2 cellular contexts compared by ENCODE assay signal in the genomic region with DNA sequence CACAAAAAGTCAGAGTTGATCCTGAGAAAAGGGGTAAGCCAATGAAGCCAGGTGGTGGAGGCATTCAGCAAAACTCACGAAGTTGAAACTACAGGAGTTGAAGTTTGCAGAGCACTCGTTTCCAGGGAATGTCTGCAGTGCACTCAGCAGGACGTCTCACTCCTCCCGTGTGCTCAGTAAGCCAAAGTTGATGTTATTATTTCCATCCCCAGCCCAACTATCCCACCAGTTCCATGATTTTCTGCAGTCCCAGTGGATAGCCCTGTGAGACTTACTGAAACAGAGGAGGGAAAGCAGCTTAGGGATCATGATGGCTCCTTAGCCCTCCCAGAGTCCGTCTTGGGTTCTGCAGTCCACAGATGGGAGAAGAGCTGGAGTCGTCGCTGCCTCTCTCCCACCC.
TF ChIP-seq lines count a peak whose summit lies in the region.

A gene (minus strand): TSS at position 334 of the 400 bp plus-strand sequence. CDS start 25 bp downstream, at position 309.

TF ChIP-seq in GM23338, 12 proteins besides CTCF, POLR2A, EP300 and RAD21 (continues in another document):
- no peak for TF ChIP-seq POLR2AphosphoS5 (IDR thresholded peaks at IDR 0.05; ENCODE audit: low read depth)
- TF ChIP-seq, protein P1, sequence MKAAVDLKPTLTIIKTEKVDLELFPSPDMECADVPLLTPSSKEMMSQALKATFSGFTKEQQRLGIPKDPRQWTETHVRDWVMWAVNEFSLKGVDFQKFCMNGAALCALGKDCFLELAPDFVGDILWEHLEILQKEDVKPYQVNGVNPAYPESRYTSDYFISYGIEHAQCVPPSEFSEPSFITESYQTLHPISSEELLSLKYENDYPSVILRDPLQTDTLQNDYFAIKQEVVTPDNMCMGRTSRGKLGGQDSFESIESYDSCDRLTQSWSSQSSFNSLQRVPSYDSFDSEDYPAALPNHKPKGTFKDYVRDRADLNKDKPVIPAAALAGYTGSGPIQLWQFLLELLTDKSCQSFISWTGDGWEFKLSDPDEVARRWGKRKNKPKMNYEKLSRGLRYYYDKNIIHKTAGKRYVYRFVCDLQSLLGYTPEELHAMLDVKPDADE (IDR thresholded peaks at IDR 0.05), result no peak
- TF ChIP-seq EZH2 (IDR thresholded peaks at IDR 0.05; ENCODE audit: low read depth, unreplicated experiment), result no peak
- TF ChIP-seq, protein P2, sequence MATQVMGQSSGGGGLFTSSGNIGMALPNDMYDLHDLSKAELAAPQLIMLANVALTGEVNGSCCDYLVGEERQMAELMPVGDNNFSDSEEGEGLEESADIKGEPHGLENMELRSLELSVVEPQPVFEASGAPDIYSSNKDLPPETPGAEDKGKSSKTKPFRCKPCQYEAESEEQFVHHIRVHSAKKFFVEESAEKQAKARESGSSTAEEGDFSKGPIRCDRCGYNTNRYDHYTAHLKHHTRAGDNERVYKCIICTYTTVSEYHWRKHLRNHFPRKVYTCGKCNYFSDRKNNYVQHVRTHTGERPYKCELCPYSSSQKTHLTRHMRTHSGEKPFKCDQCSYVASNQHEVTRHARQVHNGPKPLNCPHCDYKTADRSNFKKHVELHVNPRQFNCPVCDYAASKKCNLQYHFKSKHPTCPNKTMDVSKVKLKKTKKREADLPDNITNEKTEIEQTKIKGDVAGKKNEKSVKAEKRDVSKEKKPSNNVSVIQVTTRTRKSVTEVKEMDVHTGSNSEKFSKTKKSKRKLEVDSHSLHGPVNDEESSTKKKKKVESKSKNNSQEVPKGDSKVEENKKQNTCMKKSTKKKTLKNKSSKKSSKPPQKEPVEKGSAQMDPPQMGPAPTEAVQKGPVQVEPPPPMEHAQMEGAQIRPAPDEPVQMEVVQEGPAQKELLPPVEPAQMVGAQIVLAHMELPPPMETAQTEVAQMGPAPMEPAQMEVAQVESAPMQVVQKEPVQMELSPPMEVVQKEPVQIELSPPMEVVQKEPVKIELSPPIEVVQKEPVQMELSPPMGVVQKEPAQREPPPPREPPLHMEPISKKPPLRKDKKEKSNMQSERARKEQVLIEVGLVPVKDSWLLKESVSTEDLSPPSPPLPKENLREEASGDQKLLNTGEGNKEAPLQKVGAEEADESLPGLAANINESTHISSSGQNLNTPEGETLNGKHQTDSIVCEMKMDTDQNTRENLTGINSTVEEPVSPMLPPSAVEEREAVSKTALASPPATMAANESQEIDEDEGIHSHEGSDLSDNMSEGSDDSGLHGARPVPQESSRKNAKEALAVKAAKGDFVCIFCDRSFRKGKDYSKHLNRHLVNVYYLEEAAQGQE (IDR thresholded peaks at IDR 0.05; ENCODE audit: unreplicated experiment), result no peak
- no peak for TF ChIP-seq STAT1 (IDR thresholded peaks at IDR 0.05; ENCODE audit: unreplicated experiment)
- no peak for TF ChIP-seq ZNF331 (CRISPR knock-in tag; IDR thresholded peaks at IDR 0.05; ENCODE audit: low read depth)
- TF ChIP-seq JUNB (IDR thresholded peaks at IDR 0.05; ENCODE audit: unreplicated experiment), result no peak
- no peak for TF ChIP-seq ZNF114 (CRISPR knock-in tag; IDR thresholded peaks at IDR 0.05)
- TF ChIP-seq, protein P3, sequence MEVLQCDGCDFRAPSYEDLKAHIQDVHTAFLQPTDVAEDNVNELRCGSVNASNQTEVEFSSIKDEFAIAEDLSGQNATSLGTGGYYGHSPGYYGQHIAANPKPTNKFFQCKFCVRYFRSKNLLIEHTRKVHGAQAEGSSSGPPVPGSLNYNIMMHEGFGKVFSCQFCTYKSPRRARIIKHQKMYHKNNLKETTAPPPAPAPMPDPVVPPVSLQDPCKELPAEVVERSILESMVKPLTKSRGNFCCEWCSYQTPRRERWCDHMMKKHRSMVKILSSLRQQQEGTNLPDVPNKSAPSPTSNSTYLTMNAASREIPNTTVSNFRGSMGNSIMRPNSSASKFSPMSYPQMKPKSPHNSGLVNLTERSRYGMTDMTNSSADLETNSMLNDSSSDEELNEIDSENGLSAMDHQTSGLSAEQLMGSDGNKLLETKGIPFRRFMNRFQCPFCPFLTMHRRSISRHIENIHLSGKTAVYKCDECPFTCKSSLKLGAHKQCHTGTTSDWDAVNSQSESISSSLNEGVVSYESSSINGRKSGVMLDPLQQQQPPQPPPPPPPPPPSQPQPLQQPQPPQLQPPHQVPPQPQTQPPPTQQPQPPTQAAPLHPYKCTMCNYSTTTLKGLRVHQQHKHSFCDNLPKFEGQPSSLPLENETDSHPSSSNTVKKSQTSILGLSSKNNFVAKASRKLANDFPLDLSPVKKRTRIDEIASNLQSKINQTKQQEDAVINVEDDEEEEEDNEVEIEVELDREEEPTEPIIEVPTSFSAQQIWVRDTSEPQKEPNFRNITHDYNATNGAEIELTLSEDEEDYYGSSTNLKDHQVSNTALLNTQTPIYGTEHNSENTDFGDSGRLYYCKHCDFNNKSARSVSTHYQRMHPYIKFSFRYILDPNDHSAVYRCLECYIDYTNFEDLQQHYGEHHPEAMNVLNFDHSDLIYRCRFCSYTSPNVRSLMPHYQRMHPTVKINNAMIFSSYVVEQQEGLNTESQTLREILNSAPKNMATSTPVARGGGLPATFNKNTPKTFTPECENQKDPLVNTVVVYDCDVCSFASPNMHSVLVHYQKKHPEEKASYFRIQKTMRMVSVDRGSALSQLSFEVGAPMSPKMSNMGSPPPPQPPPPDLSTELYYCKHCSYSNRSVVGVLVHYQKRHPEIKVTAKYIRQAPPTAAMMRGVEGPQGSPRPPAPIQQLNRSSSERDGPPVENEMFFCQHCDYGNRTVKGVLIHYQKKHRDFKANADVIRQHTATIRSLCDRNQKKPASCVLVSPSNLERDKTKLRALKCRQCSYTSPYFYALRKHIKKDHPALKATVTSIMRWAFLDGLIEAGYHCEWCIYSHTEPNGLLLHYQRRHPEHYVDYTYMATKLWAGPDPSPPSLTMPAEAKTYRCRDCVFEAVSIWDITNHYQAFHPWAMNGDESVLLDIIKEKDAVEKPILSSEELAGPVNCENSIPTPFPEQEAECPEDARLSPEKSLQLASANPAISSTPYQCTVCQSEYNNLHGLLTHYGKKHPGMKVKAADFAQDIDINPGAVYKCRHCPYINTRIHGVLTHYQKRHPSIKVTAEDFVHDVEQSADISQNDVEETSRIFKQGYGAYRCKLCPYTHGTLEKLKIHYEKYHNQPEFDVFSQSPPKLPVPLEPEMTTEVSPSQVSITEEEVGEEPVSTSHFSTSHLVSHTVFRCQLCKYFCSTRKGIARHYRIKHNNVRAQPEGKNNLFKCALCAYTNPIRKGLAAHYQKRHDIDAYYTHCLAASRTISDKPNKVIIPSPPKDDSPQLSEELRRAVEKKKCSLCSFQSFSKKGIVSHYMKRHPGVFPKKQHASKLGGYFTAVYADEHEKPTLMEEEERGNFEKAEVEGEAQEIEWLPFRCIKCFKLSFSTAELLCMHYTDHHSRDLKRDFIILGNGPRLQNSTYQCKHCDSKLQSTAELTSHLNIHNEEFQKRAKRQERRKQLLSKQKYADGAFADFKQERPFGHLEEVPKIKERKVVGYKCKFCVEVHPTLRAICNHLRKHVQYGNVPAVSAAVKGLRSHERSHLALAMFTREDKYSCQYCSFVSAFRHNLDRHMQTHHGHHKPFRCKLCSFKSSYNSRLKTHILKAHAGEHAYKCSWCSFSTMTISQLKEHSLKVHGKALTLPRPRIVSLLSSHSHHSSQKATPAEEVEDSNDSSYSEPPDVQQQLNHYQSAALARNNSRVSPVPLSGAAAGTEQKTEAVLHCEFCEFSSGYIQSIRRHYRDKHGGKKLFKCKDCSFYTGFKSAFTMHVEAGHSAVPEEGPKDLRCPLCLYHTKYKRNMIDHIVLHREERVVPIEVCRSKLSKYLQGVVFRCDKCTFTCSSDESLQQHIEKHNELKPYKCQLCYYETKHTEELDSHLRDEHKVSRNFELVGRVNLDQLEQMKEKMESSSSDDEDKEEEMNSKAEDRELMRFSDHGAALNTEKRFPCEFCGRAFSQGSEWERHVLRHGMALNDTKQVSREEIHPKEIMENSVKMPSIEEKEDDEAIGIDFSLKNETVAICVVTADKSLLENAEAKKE (CRISPR knock-in tag; IDR thresholded peaks at IDR 0.05), result no peak
- TF ChIP-seq CREB1 (CRISPR knock-in tag; IDR thresholded peaks at IDR 0.05; ENCODE audit: low read depth), result no peak

TF ChIP-seq in H1, 55 proteins besides CTCF, POLR2A, EP300 and RAD21:
- no peak for TF ChIP-seq GABPA (IDR thresholded peaks at IDR 0.05; ENCODE audit: borderline replicate concordance, insufficient read depth, low read length)
- TF ChIP-seq BRCA1 (IDR thresholded peaks at IDR 0.05; ENCODE audit: low read depth, low read length), result no peak
- TF ChIP-seq NRF1 (IDR thresholded peaks at IDR 0.05; ENCODE audit: low read depth, low read length), result no peak
- TF ChIP-seq TEAD4 (IDR thresholded peaks at IDR 0.05; ENCODE audit: low read depth, low read length), result no peak
- TF ChIP-seq, protein P4, sequence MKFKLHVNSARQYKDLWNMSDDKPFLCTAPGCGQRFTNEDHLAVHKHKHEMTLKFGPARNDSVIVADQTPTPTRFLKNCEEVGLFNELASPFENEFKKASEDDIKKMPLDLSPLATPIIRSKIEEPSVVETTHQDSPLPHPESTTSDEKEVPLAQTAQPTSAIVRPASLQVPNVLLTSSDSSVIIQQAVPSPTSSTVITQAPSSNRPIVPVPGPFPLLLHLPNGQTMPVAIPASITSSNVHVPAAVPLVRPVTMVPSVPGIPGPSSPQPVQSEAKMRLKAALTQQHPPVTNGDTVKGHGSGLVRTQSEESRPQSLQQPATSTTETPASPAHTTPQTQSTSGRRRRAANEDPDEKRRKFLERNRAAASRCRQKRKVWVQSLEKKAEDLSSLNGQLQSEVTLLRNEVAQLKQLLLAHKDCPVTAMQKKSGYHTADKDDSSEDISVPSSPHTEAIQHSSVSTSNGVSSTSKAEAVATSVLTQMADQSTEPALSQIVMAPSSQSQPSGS (IDR thresholded peaks at IDR 0.05; ENCODE audit: low read length), result no peak
- TF ChIP-seq CBX5 (IDR thresholded peaks at IDR 0.05; ENCODE audit: low read depth, low read length), result no peak
- TF ChIP-seq CHD1 (IDR thresholded peaks at IDR 0.05; ENCODE audit: low read depth, low read length), result no peak
- TF ChIP-seq KDM5A (IDR thresholded peaks at IDR 0.05; ENCODE audit: low read length), result no peak
- TF ChIP-seq HDAC6 (IDR thresholded peaks at IDR 0.05; ENCODE audit: low read depth, low read length), result no peak
- no peak for TF ChIP-seq KDM1A (IDR thresholded peaks at IDR 0.05; ENCODE audit: borderline replicate concordance, low read length)
- no peak for TF ChIP-seq RNF2 (IDR thresholded peaks at IDR 0.05; ENCODE audit: borderline replicate concordance, low read depth, low read length, missing control alignments, poor library complexity, severe bottlenecking)
TF ChIP-seq in H1: peak in this region for 0.
